ENCODE assay signal across 27 cellular contexts in genomic region chr3:40637891-40638290, GRCh38.
"Had no signal": no experiment of that assay in that cellular context is flagged by ENCODE, and none has a peak within 500 bp of the region (broad histone marks: within the 10 kb centered on the region; RNA-seq: fewer than 3 reads in every experiment).

No MANE protein-coding gene starts in this region.

- H3K9me3 ChIP-seq: body of pancreas, breast epithelium, SJCRH30, SK-N-SH had no signal

- H3K4me2 ChIP-seq: PC-9, SK-N-SH had no signal

- H3K9ac ChIP-seq: SK-N-SH had no signal

- DNase-seq: activated CD4-positive, alpha-beta T cell treated with anti-CD3 and anti-CD28 coated beads, Interleukin-2, amount 10 ng/mL, durations not matched to agents 24 days and 14 days; activated CD4-positive, alpha-beta T cell treated with anti-CD3 and anti-CD28 coated beads, Interleukin-2, amount 50 U/mL, for 4 hours; activated CD8-positive, alpha-beta T cell treated with anti-CD3 and anti-CD28 coated beads for 36 hours; activated effector memory CD4-positive, alpha-beta T cell treated with anti-CD3 and anti-CD28 coated beads, Interleukin-2, amount 50 U/mL, for 16 hours; activated naive CD4-positive, alpha-beta T cell; activated naive CD4-positive, alpha-beta T cell treated with anti-CD3 and anti-CD28 coated beads, Interleukin-2, amount 50 U/mL, for 16 hours; activated naive CD8-positive, alpha-beta T cell treated with anti-CD3 and anti-CD28 coated beads for 36 hours; activated T-cell treated with anti-CD3 and anti-CD28 coated beads, Interleukin-2, amount 50 U/mL, for 1 hour; activated T-cell treated with anti-CD3 and anti-CD28 coated beads, Interleukin-2, amount 50 U/mL, for 72 hours; amniotic stem cell; body of pancreas; Karpas-422; KBM-7; NCI-H1105; NCI-H1417 treated with DMSO at 0.1 percent for 48 hours; NCI-H187 treated with DMSO at 0.1 percent for 48 hours; NCI-H2081; NCI-H226; NCI-H446 treated with DMSO at 0.1 percent for 48 hours; NCI-H524 treated with DMSO at 0.1 percent for 48 hours; PC-9; SHP77; SJCRH30; SK-N-SH had no signal

- H3K36me3 ChIP-seq: ascending aorta, breast epithelium, SJCRH30 had no signal

- ATAC-seq: activated CD8-positive, alpha-beta T cell treated with anti-CD3 and anti-CD28 coated beads for 36 hours; activated T-cell treated with anti-CD3 and anti-CD28 coated beads, Interleukin-2, amount 50 U/mL, for 72 hours; activated T-helper 17 cell treated with anti-CD3 and anti-CD28 coated beads, Interleukin-2, amount 50 U/mL, for 72 hours; body of pancreas had no signal

- H3K4me3 ChIP-seq: ascending aorta, body of pancreas, breast epithelium, PC-9, SJCRH30 had no signal

- H3K4me1 ChIP-seq: ascending aorta, body of pancreas, breast epithelium, SJCRH30 had no signal

- H3K27ac ChIP-seq: ascending aorta, body of pancreas, breast epithelium, PC-9, SJCRH30 had no signal

- H2AFZ ChIP-seq: PC-9 had no signal

- H3K27me3 ChIP-seq: ascending aorta, body of pancreas, breast epithelium, SJCRH30 had no signal
